27 cellular contexts compared by ENCODE assay signal in the genomic region with DNA sequence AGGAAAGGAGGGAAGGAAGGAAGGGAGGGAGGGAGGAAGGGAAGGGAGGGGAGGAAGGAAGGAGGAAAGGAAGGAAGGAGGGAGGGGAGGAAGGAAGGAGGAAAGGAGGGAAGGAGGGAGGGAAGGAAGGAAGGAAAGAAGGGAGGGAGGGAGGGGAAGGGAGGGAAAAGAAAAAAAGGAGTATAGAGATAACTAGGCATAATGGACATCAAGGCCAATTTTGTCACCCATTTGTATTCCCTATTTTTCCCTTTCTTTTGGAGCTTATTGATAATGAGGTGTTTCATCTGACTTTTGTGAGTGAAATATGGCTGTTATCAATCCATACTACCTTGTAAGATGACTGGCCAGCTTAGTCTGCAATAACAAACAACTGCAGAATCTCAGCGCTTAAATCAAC.
"Had no signal": no experiment of that assay in that cellular context is flagged by ENCODE, and none has a peak within 500 bp of the region (broad histone marks: within the 10 kb centered on the region; RNA-seq: fewer than 3 reads in every experiment).

No MANE protein-coding gene starts in this region.

- H3K27ac ChIP-seq: stomach, suprapubic skin, testis, thoracic aorta, thyroid gland, tibial artery, tibial nerve, transverse colon, upper lobe of left lung, upper lobe of right lung, uterus, vagina had no signal

- H3K27me3 ChIP-seq: stomach, suprapubic skin, testis, thyroid gland, tibial artery, tibial nerve, transverse colon, upper lobe of left lung, upper lobe of right lung, uterus, vagina had no signal

- H3K9me3 ChIP-seq: stomach, suprapubic skin, testis, thoracic aorta, thyroid gland, tibial artery, tibial nerve, transverse colon, upper lobe of left lung, upper lobe of right lung, uterus, vagina had no signal

- H3K36me3 ChIP-seq: stomach, suprapubic skin, thoracic aorta, thyroid gland, tibial artery, tibial nerve, transverse colon, upper lobe of left lung, upper lobe of right lung, uterus, vagina had no signal

- H3K4me3 ChIP-seq: stomach, suprapubic skin, testis, thoracic aorta, thyroid gland, tibial artery, tibial nerve, transverse colon, upper lobe of left lung, upper lobe of right lung, uterus, vagina had no signal

- DNase-seq: stimulated activated CD4-positive, alpha-beta T cell treated with anti-CD3 and anti-CD28 coated beads, Interleukin-2, amount 100 ng/mL, for 48 hours; stimulated activated CD4-positive, alpha-beta T cell treated with anti-CD3 and anti-CD28 coated beads, Interleukin-4, amount 100 ng/mL, for 1 hour; stimulated activated CD4-positive, alpha-beta T cell treated with anti-CD3 and anti-CD28 coated beads, Interleukin-4, amount 100 ng/mL, for 24 hours; stimulated activated CD4-positive, alpha-beta T cell treated with anti-CD3 and anti-CD28 coated beads, Interleukin-4, amount 100 ng/mL, for 4 hours; stimulated activated CD8-positive, alpha-beta memory T cell treated with anti-CD3 and anti-CD28 coated beads, Interleukin-4, amount 100 ng/mL, for 48 hours; stimulated activated naive B cell treated with anti-CD40 and anti-IgM and Interleukin-4, amounts not matched to agents 10 μg/mL and 1 μg/mL and 100 μg/mL, for 72 hours; stimulated activated naive CD4-positive, alpha-beta T cell; stimulated activated naive CD4-positive, alpha-beta T cell treated with Interleukin-2 at 50 U/mL for 16 hours; stimulated activated naive CD8-positive, alpha-beta T cell treated with anti-CD3 and anti-CD28 coated beads, Interleukin-15, amount 100 ng/mL, for 72 hours; stimulated activated naive CD8-positive, alpha-beta T cell treated with anti-CD3 and anti-CD28 coated beads, Interleukin-15, Interleukin-2, amounts not matched to agents 100 U/mL and 50 U/mL, for 24 hours; stomach; substantia nigra; testis; thyroid gland; tibial artery; transverse colon; trophoblast cell; upper lobe of left lung; upper lobe of right lung; uterus had no signal

- H3K4me1 ChIP-seq: stomach, suprapubic skin, testis, thyroid gland, tibial artery, tibial nerve, transverse colon, upper lobe of left lung, upper lobe of right lung, uterus, vagina had no signal

- FAIRE-seq: urothelium cell line had no signal

- ATAC-seq: stimulated activated effector memory CD8-positive, alpha-beta T cell treated with anti-CD3 and anti-CD28 coated beads, Interleukin-12 subunit alpha, Interleukin-12 subunit beta, amount 100 ng/mL, for 72 hours; stimulated activated memory B cell treated with anti-CD40 and anti-IgM and Interleukin-4, amounts not matched to agents 10 μg/mL and 1 μg/mL and 100 μg/mL, for 72 hours; stimulated activated naive B cell treated with anti-CD40 and anti-IgM and Interleukin-4, amounts not matched to agents 10 μg/mL and 1 μg/mL and 100 μg/mL, for 72 hours; stimulated activated naive CD8-positive, alpha-beta T cell treated with anti-CD3 and anti-CD28 coated beads, Interleukin-15, amount 100 ng/mL, for 72 hours; stimulated activated naive CD8-positive, alpha-beta T cell treated with anti-CD3 and anti-CD28 coated beads, Interleukin-15, Interleukin-2, amounts not matched to agents 100 U/mL and 50 U/mL, for 24 hours; upper lobe of right lung had no signal
